Comparison of ENCODE assay signal across 12 cellular contexts in the genomic region with DNA sequence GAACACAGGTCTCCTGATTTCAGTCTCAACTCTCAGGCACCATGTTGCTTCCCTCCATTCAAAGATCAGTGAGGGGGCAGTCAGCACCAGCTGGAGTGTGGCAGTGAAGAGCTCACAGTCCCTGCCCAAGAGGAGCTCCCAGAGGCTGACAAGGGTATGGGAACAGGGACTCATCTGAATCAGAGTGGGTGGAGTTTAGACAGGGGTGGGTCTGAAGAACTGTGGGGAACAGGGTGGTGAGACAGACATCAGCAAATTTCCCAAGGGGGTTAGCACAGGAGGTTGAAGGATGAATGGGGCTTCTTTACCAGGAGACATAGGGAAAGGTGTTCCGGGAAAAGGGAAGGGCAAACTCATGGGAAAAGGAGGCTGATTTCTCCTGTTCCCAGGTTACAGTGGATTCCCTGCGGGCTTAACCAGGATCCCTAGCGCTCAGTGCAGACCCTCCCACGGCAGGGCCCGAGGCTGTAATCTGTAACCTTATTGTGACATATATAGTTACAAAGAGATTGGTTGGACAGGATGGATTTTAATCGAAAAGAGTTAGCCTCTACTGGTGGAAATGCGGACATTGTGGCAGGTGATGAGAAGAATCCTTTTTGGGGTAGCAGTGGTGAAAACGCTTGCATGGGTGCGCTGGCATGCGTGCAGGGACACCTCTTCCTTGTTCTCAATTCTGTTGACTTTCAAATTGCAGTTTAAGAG.
A peak's percentile ranks its signal among the peaks of the same experiment; 100 is the strongest.
DNase-seq lines count a peak whose midpoint lies in the region; ATAC-seq and TF ChIP-seq lines count a peak whose summit lies in the region.
"Had no signal": no experiment of that assay in that cellular context is flagged by ENCODE, and none has a peak within 500 bp of the region (broad histone marks: within the 10 kb centered on the region; RNA-seq: fewer than 3 reads in every experiment).

No MANE protein-coding gene starts in this region.

- TF ChIP-seq POLR2A in vagina (IDR thresholded peaks at IDR 0.05), result no peak

- no peak overlapping the region for H3K4me3 ChIP-seq in vagina
- H3K4me3 ChIP-seq: Peyer's patch, suprapubic skin had no signal

- intact Hi-C loops in vagina (cut with DNase I), result no loop called here

- H3K36me3 ChIP-seq in vagina, result no peaks in the 10 kb centered on the region
- H3K36me3 ChIP-seq: Peyer's patch, suprapubic skin had no signal

- H3K27me3 ChIP-seq in foreskin keratinocyte (peaks cover 6% of the 10 kb centered on the region), vagina (no peaks in the 10 kb centered on the region)
- H3K27me3 ChIP-seq: Peyer's patch, suprapubic skin had no signal

- no peak for TF ChIP-seq CTCF in RWPE1 (conservative IDR thresholded peaks at IDR 0.05; ENCODE audit: low read depth)
- TF ChIP-seq CTCF in foreskin keratinocyte (conservative IDR thresholded peaks at IDR 0.05), result no peak
- no peak for TF ChIP-seq CTCF in vagina (IDR thresholded peaks at IDR 0.05)

- H3K27ac ChIP-seq in RWPE1, result no peak overlapping the region; the same call in 1 of the 2 replicates
- H3K27ac ChIP-seq in foreskin keratinocyte, result no peak overlapping the region
- no peak overlapping the region for H3K27ac ChIP-seq in vagina
- H3K27ac ChIP-seq: epithelial cell of prostate, Peyer's patch, suprapubic skin had no signal

- CTCF ChIA-PET in RWPE1 (lab: Yijun Ruan, JAX), result interaction anchor here (0.6 to 1.6 kb wide), 5 partner anchors 11 to 1378 kb away, joined by 3 to 6 read pairs (median 3); no protein-coding TSS in a partner anchor

- POLR2A ChIA-PET in RWPE1 (lab: Yijun Ruan, JAX; ENCODE audit: low non-redundant PET), result no interaction called here

- H3K4me1 ChIP-seq in foreskin keratinocyte (no peaks in the 10 kb centered on the region), vagina (peaks cover 13% of the 10 kb centered on the region)

- ATAC-seq in foreskin keratinocyte, result peak; percentile 32
- no peak for ATAC-seq in stimulated activated naive CD8-positive, alpha-beta T cell treated with anti-CD3 and anti-CD28 coated beads, Interleukin-15, Interleukin-2, amounts not matched to agents 100 U/mL and 50 U/mL, for 24 hours

- DNase-seq in activated effector memory CD4-positive, alpha-beta T cell treated with anti-CD3 and anti-CD28 coated beads, Interleukin-2, amount 50 U/mL, for 16 hours, result peak; percentile 55
- DNase-seq in activated effector memory CD4-positive, alpha-beta T cell treated with Interleukin-2 at 50 U/mL for 16 hours, result no peak
- DNase-seq in RWPE1 (ENCODE audit: low spot score) (peak; percentile 15), foreskin keratinocyte (no peak), vagina (ENCODE audit: extremely low spot score in 2 of 2) (peak; percentile 40 to 43), AML-193 (lab: John Stamatoyannopoulos, UW) (no peak), A172 (ENCODE audit: low spot score) (no peak)
- DNase-seq in stimulated activated naive CD8-positive, alpha-beta T cell treated with anti-CD3 and anti-CD28 coated beads, Interleukin-15, Interleukin-2, amounts not matched to agents 100 U/mL and 50 U/mL, for 24 hours, result no peak
- DNase-seq: NCI-H2107 had no signal

- H3K9me3 ChIP-seq in vagina, result no peaks in the 10 kb centered on the region
- H3K9me3 ChIP-seq: Peyer's patch, suprapubic skin had no signal

Comparison
In these comparisons a context has a peak if more than half of its experiments do, and no peak if none do; other contexts are left out.
1. DNase-seq: peak in activated effector memory CD4-positive, alpha-beta T cell treated with anti-CD3 and anti-CD28 coated beads, Interleukin-2, amount 50 U/mL, for 16 hours (single experiment), RWPE1 (single experiment) and vagina (2 of 2); none in activated effector memory CD4-positive, alpha-beta T cell treated with Interleukin-2 at 50 U/mL for 16 hours (single experiment), foreskin keratinocyte (0 of 2), AML-193 (0 of 2), stimulated activated naive CD8-positive, alpha-beta T cell treated with anti-CD3 and anti-CD28 coated beads, Interleukin-15, Interleukin-2, amounts not matched to agents 100 U/mL and 50 U/mL, for 24 hours (single experiment) and A172 (single experiment).